Comparison of ENCODE assay signal across 6 cellular contexts in the genomic region with DNA sequence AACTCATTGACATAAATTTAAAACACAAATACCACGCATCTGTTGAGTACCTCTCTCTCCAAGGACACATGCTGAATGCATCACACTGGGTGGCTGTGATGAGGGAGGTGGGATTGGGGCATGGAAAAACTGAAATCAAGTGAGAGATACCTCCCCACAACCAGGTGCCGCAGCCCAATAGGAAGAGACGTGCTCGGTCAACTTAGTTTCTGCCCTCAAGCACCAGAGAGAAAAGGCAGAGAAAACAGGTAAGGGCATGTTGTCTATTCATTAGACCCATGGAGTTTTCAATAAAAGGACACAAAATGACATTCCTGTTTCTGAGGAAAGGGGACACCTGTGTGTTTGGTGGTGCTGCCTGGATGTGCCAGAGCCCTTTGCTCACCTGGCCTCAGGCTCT. TPM values are rescaled to one million over a fixed set of nuclear protein-coding genes. Genes with fewer than 3 reads are reported as not detected.
"Had no signal": no experiment of that assay in that cellular context is flagged by ENCODE, and none has a peak within 500 bp of the region (broad histone marks: within the 10 kb centered on the region; RNA-seq: fewer than 3 reads in every experiment).

No MANE protein-coding gene starts in this region.

RNA-seq across cellular contexts. Expression of a gene that starts 5.1 kb away (rescaled TPM):
- total RNA-seq: natural killer cell, omental fat pad, pulmonary artery endothelial cell, right atrium auricular region, transverse colon, upper lobe of right lung had no signal
